Comparison of ENCODE assay signal across 8 cellular contexts in the genomic region with DNA sequence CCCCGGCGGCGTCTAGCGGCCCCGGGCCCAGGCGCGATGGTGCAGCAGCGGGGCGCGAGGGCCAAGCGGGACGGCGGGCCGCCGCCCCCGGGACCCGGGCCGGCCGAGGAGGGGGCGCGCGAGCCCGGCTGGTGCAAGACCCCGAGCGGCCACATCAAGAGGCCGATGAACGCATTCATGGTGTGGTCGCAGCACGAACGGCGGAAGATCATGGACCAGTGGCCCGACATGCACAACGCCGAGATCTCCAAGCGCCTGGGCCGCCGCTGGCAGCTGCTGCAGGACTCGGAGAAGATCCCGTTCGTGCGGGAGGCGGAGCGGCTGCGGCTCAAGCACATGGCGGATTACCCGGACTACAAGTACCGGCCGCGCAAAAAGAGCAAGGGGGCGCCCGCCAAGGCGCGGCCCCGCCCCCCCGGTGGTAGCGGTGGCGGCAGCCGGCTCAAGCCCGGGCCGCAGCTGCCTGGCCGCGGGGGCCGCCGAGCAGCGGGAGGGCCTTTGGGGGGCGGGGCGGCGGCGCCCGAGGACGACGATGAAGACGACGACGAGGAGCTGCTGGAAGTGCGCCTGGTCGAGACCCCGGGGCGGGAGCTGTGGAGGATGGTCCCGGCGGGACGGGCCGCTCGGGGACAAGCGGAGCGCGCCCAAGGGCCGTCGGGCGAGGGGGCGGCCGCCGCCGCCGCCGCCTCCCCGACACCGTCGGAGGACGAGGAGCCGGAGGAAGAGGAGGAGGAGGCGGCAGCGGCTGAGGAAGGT. TPM values are rescaled to one million over a fixed set of nuclear protein-coding genes. Genes with fewer than 3 reads are reported as not detected.
A peak's percentile ranks its signal among the peaks of the same experiment; 100 is the strongest.
DNase-seq lines count a peak whose midpoint lies in the region; ATAC-seq and TF ChIP-seq lines count a peak whose summit lies in the region.

No MANE protein-coding gene starts in this region.

- H3K36me3 ChIP-seq in SK-N-SH (replicated peaks in 1 of 2; ENCODE audit: control insufficient read depth in 1 of 2, insufficient read depth in 2 of 2, low read length in 1 of 2) (peaks cover 7 to 18% of the 10 kb centered on the region in 2 experiments), right atrium auricular region (no peaks in the 10 kb centered on the region)

- CTCF ChIA-PET in SK-N-SH (lab: Yijun Ruan, JAX) = interaction anchor here (0.7 to 4.3 kb wide), 4 partner anchors 15 to 54 kb away, joined by 4 to 21 read pairs (median 4); a partner anchor contains a TSS

- TF ChIP-seq EP300 in SK-N-SH (IDR thresholded peaks at IDR 0.05; ENCODE audit: borderline replicate concordance in 1 of 2, low read depth in 1 of 2, low read length in 1 of 2) = no peak

- no peaks in the 10 kb centered on the region for H3K9me2 ChIP-seq in SK-N-SH

- H3K4me3 ChIP-seq in SK-N-SH (ENCODE audit: low read depth in 2 of 2, low read length in 1 of 2) (peak overlapping the region; percentile 93 to 98), right atrium auricular region (peak overlapping the region; percentile 70 to 73)

- no peaks in the 10 kb centered on the region for H3K27me3 ChIP-seq in SK-N-SH (ENCODE audit: insufficient read depth)
- H3K27me3 ChIP-seq in right atrium auricular region = no peaks in the 10 kb centered on the region

- H3K9ac ChIP-seq in SK-N-SH = peak overlapping the region; percentile 86

- H4K20me1 ChIP-seq in SK-N-SH (ENCODE audit: insufficient read depth) = peaks cover 39% of the 10 kb centered on the region

- peak overlapping the region; percentile 99 for H3K4me2 ChIP-seq in SK-N-SH

- 0% methylated on average over 56 of the region's 103 CpGs for WGBS in SK-N-SH (ENCODE audit: low lambda C conversion rate)

- peaks cover 35% of the 10 kb centered on the region for H3F3A ChIP-seq in SK-N-SH (replicated peaks; ENCODE audit: insufficient read depth)

- H3K9me3 ChIP-seq in SK-N-SH (no peaks in the 10 kb centered on the region), right atrium auricular region (no peaks in the 10 kb centered on the region)

- POLR2A ChIA-PET in SK-N-SH (lab: Yijun Ruan, JAX) = interaction anchor here (3.6 to 3.7 kb wide), 3 partner anchors 16 to 28 kb away, joined by 23 to 36 read pairs (median 29); a partner anchor contains a TSS

- no peak for TF ChIP-seq CTCF in SK-N-SH (IDR thresholded peaks at IDR 0.05)
- TF ChIP-seq CTCF in right atrium auricular region (IDR thresholded peaks at IDR 0.05) = no peak

- peak; percentile 70 for DNase-seq in SK-N-SH
- DNase-seq in HuH-7.5 (ENCODE audit: low spot score) = peak; percentile 54
- DNase-seq in SIG-M5 treated with dmso at 0.1 percent for 504 hours (lab: John Stamatoyannopoulos, UW; ENCODE audit: unreplicated experiment) = peak; percentile 53
- DNase-seq in right atrium auricular region (ENCODE audit: low spot score) = peak; percentile 73
- peak; percentile 40 for DNase-seq in pons (ENCODE audit: low spot score)
- no peak for DNase-seq in NCI-H1436 (lab: John Stamatoyannopoulos, UW)

- peaks cover 37% of the 10 kb centered on the region for H3K79me2 ChIP-seq in SK-N-SH (ENCODE audit: insufficient read depth)

- H3K4me1 ChIP-seq in SK-N-SH (ENCODE audit: control insufficient read depth in 1 of 2, insufficient read depth in 2 of 2, low read depth in 1 of 2, low read length in 1 of 2) = peaks cover 29 to 33% of the 10 kb centered on the region in 2 experiments; a peak in 3 of 4 replicates
- peaks cover 0 to 39% of the 10 kb centered on the region in 2 donors for H3K4me1 ChIP-seq in right atrium auricular region

- H2AFZ ChIP-seq in SK-N-SH (ENCODE audit: low read depth) = no peak overlapping the region

- TF ChIP-seq RAD21 in SK-N-SH (IDR thresholded peaks at IDR 0.05; ENCODE audit: low read length) = no peak

- no peak for ATAC-seq in SK-N-SH treated with all-trans-retinoic acid at 6 μM for 48 hours

- peak overlapping the region; percentile 74 to 96 for H3K27ac ChIP-seq in SK-N-SH (ENCODE audit: low read depth in 2 of 2, low read length in 1 of 2)
- peak overlapping the region; percentile 89 for H3K27ac ChIP-seq in angular gyrus (ENCODE audit: low read depth, low read length)
- H3K27ac ChIP-seq in right atrium auricular region = peak overlapping the region; percentile 91 to 95

TF ChIP-seq in SK-N-SH, 30 proteins besides CTCF, POLR2A, EP300 and RAD21 (continues in another document):
- TF ChIP-seq NRF1 (IDR thresholded peaks at IDR 0.05; ENCODE audit: low read depth, low read length) (no peak), SMC3 (IDR thresholded peaks at IDR 0.05; ENCODE audit: low read depth, low read length) (no peak), FOSL2 (IDR thresholded peaks at IDR 0.05; ENCODE audit: borderline replicate concordance, low read depth) (no peak), CHD2 (IDR thresholded peaks at IDR 0.05; ENCODE audit: low read length, partially characterized antibody) (no peak), ELF1 (IDR thresholded peaks at IDR 0.05) (no peak), GABPA (IDR thresholded peaks at IDR 0.05; ENCODE audit: low read depth) (no peak), YY1 (IDR thresholded peaks at IDR 0.05; ENCODE audit: low read depth) (no peak)
- TF ChIP-seq, protein P1, sequence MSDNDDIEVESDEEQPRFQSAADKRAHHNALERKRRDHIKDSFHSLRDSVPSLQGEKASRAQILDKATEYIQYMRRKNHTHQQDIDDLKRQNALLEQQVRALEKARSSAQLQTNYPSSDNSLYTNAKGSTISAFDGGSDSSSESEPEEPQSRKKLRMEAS (IDR thresholded peaks at IDR 0.05; ENCODE audit: low read depth) = peak; percentile 57; the same call in 1 of the 2 replicates
- TF ChIP-seq, protein P2, sequence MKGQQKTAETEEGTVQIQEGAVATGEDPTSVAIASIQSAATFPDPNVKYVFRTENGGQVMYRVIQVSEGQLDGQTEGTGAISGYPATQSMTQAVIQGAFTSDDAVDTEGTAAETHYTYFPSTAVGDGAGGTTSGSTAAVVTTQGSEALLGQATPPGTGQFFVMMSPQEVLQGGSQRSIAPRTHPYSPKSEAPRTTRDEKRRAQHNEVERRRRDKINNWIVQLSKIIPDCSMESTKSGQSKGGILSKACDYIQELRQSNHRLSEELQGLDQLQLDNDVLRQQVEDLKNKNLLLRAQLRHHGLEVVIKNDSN (IDR thresholded peaks at IDR 0.05; ENCODE audit: borderline replicate concordance, low read depth) = no peak

TF ChIP-seq in SK-N-SH treated with all-trans-retinoic acid at 6 μM for 48 hours, 23 proteins besides CTCF, POLR2A, EP300 and RAD21 (continues in another document):
- no peak for TF ChIP-seq OSR1 (CRISPR knock-in tag; IDR thresholded peaks at IDR 0.05)
- TF ChIP-seq CSDC2 (CRISPR knock-in tag; IDR thresholded peaks at IDR 0.05) = no peak
- TF ChIP-seq ZFP3 (CRISPR knock-in tag; IDR thresholded peaks at IDR 0.05) = no peak
- TF ChIP-seq, protein P3, sequence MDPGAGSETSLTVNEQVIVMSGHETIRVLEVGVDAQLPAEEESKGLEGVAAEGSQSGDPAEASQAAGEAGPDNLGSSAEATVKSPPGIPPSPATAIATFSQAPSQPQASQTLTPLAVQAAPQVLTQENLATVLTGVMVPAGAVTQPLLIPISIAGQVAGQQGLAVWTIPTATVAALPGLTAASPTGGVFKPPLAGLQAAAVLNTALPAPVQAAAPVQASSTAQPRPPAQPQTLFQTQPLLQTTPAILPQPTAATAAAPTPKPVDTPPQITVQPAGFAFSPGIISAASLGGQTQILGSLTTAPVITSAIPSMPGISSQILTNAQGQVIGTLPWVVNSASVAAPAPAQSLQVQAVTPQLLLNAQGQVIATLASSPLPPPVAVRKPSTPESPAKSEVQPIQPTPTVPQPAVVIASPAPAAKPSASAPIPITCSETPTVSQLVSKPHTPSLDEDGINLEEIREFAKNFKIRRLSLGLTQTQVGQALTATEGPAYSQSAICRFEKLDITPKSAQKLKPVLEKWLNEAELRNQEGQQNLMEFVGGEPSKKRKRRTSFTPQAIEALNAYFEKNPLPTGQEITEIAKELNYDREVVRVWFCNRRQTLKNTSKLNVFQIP (CRISPR knock-in tag; IDR thresholded peaks at IDR 0.05; ENCODE audit: borderline replicate concordance, low read depth) = no peak
- TF ChIP-seq TOX (CRISPR knock-in tag; IDR thresholded peaks at IDR 0.05; ENCODE audit: borderline replicate concordance) = no peak
- TF ChIP-seq RARB (CRISPR knock-in tag; IDR thresholded peaks at IDR 0.05) = no peak
- no peak for TF ChIP-seq GLIS3 (CRISPR knock-in tag; IDR thresholded peaks at IDR 0.05)

RNA-seq across cellular contexts. Expression of a gene that starts 0.7 kb away (rescaled TPM):
- 7.0 and 11.3 TPM in 2 replicates for polyA plus RNA-seq in SK-N-SH (2012; rRNA removed)
- polyA plus RNA-seq in SK-N-SH (2012; cell fraction: cytosol; rRNA removed) = 7.9 and 10.8 TPM in 2 replicates
- polyA plus RNA-seq in SK-N-SH (2012; cell fraction: nucleus; rRNA removed) = 44.6 and 55.2 TPM in 2 replicates
- 1 to 10 TPM; 5.3 TPM for total RNA-seq in right atrium auricular region

RNA-seq across cellular contexts. Expression of a gene that starts 20.8 kb away (rescaled TPM):
- polyA plus RNA-seq in SK-N-SH (2012; rRNA removed) = 88.6 and 146 TPM in 2 replicates
- 54.7 and 100 TPM in 2 replicates for polyA plus RNA-seq in SK-N-SH (2012; cell fraction: cytosol; rRNA removed)
- polyA plus RNA-seq in SK-N-SH (2012; cell fraction: nucleus; rRNA removed) = 63.6 and 88.9 TPM in 2 replicates
- 10 to 100 TPM; 30.6 to 30.7 TPM for total RNA-seq in right atrium auricular region

RNA-seq across cellular contexts. Expression of a gene that starts 28.7 kb away (rescaled TPM):
- polyA plus RNA-seq in SK-N-SH (2012; rRNA removed) = 9.0 and 9.5 TPM in 2 replicates
- 8.7 and 10.1 TPM in 2 replicates for polyA plus RNA-seq in SK-N-SH (2012; cell fraction: cytosol; rRNA removed)
- 9.4 and 10.3 TPM in 2 replicates for polyA plus RNA-seq in SK-N-SH (2012; cell fraction: nucleus; rRNA removed)
- 10 to 100 TPM; 10.2 to 14.4 TPM for total RNA-seq in right atrium auricular region

RNA-seq across cellular contexts. Expression of a gene that starts 35.5 kb away (rescaled TPM):
- polyA plus RNA-seq in SK-N-SH (2012; rRNA removed) = 16.6 and 19.4 TPM in 2 replicates
- 11.7 and 12.4 TPM in 2 replicates for polyA plus RNA-seq in SK-N-SH (2012; cell fraction: cytosol; rRNA removed)
- polyA plus RNA-seq in SK-N-SH (2012; cell fraction: nucleus; rRNA removed) = 39.5 and 59.8 TPM in 2 replicates
- 1 to 10 TPM; 2.4 to 3.4 TPM for total RNA-seq in right atrium auricular region

RNA-seq across cellular contexts. Expression of a gene that starts 54.5 kb away (rescaled TPM):
- polyA plus RNA-seq in SK-N-SH (2012; rRNA removed) = 13.2 and 16.6 TPM in 2 replicates
- 7.2 and 12.0 TPM in 2 replicates for polyA plus RNA-seq in SK-N-SH (2012; cell fraction: cytosol; rRNA removed)
- polyA plus RNA-seq in SK-N-SH (2012; cell fraction: nucleus; rRNA removed) = 14.4 and 14.8 TPM in 2 replicates
- 1 to 10 TPM in 1 of 2 donors, under 1 TPM in 1; 0.33 to 4.2 TPM for total RNA-seq in right atrium auricular region
